ENCODE assay signal across 1 cellular context in the genomic region with DNA sequence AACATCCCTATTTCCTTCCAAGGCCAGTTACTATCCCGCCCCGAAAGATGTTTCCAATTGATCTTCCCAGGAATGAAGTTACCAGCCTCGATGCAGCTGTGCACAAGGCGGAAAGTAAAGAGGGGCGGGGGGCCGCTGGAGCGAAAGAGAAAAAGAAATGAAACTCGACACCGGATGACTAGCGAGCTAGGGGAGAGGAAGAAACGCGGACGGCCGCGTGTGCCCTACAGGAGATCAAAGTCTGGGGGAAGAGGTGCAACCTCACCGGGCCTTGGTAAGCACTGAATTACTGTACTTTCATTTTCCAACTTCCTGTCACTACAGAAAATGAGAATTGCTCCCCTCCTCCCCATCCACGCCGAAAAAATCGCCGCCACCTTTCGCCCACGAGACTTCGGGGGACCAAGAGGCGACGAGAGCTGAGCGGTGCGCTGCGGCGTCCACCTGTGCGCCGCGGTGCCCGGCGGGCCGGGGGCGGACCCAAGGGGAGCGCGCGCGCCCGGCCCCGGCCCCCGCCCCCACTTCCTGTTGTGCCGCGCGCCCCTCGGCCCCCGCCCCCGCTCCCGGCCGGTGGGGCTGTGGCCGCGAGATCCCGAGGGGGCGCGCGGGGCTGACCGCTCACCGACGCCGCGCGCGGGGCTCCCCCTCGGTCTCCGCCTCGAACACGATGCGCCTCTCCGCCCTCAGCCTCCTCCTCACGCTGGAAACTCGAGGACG.
TF ChIP-seq lines count a peak whose summit lies in the region.

No MANE protein-coding gene starts in this region.

TF ChIP-seq in GM12878, 131 proteins besides CTCF, POLR2A, EP300 and RAD21 (continued from another document and continues in another):
- TF ChIP-seq, protein P1, sequence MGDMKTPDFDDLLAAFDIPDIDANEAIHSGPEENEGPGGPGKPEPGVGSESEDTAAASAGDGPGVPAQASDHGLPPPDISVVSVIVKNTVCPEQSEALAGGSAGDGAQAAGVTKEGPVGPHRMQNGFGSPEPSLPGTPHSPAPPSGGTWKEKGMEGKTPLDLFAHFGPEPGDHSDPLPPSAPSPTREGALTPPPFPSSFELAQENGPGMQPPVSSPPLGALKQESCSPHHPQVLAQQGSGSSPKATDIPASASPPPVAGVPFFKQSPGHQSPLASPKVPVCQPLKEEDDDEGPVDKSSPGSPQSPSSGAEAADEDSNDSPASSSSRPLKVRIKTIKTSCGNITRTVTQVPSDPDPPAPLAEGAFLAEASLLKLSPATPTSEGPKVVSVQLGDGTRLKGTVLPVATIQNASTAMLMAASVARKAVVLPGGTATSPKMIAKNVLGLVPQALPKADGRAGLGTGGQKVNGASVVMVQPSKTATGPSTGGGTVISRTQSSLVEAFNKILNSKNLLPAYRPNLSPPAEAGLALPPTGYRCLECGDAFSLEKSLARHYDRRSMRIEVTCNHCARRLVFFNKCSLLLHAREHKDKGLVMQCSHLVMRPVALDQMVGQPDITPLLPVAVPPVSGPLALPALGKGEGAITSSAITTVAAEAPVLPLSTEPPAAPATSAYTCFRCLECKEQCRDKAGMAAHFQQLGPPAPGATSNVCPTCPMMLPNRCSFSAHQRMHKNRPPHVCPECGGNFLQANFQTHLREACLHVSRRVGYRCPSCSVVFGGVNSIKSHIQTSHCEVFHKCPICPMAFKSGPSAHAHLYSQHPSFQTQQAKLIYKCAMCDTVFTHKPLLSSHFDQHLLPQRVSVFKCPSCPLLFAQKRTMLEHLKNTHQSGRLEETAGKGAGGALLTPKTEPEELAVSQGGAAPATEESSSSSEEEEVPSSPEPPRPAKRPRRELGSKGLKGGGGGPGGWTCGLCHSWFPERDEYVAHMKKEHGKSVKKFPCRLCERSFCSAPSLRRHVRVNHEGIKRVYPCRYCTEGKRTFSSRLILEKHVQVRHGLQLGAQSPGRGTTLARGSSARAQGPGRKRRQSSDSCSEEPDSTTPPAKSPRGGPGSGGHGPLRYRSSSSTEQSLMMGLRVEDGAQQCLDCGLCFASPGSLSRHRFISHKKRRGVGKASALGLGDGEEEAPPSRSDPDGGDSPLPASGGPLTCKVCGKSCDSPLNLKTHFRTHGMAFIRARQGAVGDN (IDR thresholded peaks at IDR 0.05): 0 out of 2 replicates have a peak, but pooled peaks have one; percentile 54
- no peak for TF ChIP-seq SUPT20H (IDR thresholded peaks at IDR 0.05; ENCODE audit: borderline replicate concordance, control insufficient read depth, low read depth, low read length)
- peak; percentile 52 for TF ChIP-seq JUNB (IDR thresholded peaks at IDR 0.05)
- no peak for TF ChIP-seq SREBF1 (IDR thresholded peaks at IDR 0.05; ENCODE audit: low read length)
- no peak for TF ChIP-seq SIX5 (IDR thresholded peaks at IDR 0.05; ENCODE audit: low read depth, low read length, severe bottlenecking)
- no peak for TF ChIP-seq RB1 (IDR thresholded peaks at IDR 0.05; ENCODE audit: borderline replicate concordance)
- TF ChIP-seq, protein P2, sequence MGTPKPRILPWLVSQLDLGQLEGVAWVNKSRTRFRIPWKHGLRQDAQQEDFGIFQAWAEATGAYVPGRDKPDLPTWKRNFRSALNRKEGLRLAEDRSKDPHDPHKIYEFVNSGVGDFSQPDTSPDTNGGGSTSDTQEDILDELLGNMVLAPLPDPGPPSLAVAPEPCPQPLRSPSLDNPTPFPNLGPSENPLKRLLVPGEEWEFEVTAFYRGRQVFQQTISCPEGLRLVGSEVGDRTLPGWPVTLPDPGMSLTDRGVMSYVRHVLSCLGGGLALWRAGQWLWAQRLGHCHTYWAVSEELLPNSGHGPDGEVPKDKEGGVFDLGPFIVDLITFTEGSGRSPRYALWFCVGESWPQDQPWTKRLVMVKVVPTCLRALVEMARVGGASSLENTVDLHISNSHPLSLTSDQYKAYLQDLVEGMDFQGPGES (IDR thresholded peaks at IDR 0.05): no peak
- TF ChIP-seq ZBED1 (IDR thresholded peaks at IDR 0.05; ENCODE audit: borderline replicate concordance): peak; percentile 36; the same call in 1 of the 2 replicates
- TF ChIP-seq, protein P3, sequence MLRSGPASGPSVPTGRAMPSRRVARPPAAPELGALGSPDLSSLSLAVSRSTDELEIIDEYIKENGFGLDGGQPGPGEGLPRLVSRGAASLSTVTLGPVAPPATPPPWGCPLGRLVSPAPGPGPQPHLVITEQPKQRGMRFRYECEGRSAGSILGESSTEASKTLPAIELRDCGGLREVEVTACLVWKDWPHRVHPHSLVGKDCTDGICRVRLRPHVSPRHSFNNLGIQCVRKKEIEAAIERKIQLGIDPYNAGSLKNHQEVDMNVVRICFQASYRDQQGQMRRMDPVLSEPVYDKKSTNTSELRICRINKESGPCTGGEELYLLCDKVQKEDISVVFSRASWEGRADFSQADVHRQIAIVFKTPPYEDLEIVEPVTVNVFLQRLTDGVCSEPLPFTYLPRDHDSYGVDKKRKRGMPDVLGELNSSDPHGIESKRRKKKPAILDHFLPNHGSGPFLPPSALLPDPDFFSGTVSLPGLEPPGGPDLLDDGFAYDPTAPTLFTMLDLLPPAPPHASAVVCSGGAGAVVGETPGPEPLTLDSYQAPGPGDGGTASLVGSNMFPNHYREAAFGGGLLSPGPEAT (IDR thresholded peaks at IDR 0.05; ENCODE audit: low read depth): peak; percentile 80
- TF ChIP-seq SMAD5 (IDR thresholded peaks at IDR 0.05; ENCODE audit: low read depth): no peak
- no peak for TF ChIP-seq NFYA (IDR thresholded peaks at IDR 0.05; ENCODE audit: borderline replicate concordance, low read depth, low read length)
- TF ChIP-seq, protein P4, sequence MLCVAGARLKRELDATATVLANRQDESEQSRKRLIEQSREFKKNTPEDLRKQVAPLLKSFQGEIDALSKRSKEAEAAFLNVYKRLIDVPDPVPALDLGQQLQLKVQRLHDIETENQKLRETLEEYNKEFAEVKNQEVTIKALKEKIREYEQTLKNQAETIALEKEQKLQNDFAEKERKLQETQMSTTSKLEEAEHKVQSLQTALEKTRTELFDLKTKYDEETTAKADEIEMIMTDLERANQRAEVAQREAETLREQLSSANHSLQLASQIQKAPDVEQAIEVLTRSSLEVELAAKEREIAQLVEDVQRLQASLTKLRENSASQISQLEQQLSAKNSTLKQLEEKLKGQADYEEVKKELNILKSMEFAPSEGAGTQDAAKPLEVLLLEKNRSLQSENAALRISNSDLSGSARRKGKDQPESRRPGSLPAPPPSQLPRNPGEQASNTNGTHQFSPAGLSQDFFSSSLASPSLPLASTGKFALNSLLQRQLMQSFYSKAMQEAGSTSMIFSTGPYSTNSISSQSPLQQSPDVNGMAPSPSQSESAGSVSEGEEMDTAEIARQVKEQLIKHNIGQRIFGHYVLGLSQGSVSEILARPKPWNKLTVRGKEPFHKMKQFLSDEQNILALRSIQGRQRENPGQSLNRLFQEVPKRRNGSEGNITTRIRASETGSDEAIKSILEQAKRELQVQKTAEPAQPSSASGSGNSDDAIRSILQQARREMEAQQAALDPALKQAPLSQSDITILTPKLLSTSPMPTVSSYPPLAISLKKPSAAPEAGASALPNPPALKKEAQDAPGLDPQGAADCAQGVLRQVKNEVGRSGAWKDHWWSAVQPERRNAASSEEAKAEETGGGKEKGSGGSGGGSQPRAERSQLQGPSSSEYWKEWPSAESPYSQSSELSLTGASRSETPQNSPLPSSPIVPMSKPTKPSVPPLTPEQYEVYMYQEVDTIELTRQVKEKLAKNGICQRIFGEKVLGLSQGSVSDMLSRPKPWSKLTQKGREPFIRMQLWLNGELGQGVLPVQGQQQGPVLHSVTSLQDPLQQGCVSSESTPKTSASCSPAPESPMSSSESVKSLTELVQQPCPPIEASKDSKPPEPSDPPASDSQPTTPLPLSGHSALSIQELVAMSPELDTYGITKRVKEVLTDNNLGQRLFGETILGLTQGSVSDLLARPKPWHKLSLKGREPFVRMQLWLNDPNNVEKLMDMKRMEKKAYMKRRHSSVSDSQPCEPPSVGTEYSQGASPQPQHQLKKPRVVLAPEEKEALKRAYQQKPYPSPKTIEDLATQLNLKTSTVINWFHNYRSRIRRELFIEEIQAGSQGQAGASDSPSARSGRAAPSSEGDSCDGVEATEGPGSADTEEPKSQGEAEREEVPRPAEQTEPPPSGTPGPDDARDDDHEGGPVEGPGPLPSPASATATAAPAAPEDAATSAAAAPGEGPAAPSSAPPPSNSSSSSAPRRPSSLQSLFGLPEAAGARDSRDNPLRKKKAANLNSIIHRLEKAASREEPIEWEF (IDR thresholded peaks at IDR 0.05; ENCODE audit: insufficient replicate concordance, low read depth, low read length): no peak
- no peak for TF ChIP-seq ESRRA (IDR thresholded peaks at IDR 0.05; ENCODE audit: low read length)
- TF ChIP-seq SMAD1 (IDR thresholded peaks at IDR 0.05; ENCODE audit: low read depth, partially characterized antibody): peak; percentile 62
- TF ChIP-seq, protein P5, sequence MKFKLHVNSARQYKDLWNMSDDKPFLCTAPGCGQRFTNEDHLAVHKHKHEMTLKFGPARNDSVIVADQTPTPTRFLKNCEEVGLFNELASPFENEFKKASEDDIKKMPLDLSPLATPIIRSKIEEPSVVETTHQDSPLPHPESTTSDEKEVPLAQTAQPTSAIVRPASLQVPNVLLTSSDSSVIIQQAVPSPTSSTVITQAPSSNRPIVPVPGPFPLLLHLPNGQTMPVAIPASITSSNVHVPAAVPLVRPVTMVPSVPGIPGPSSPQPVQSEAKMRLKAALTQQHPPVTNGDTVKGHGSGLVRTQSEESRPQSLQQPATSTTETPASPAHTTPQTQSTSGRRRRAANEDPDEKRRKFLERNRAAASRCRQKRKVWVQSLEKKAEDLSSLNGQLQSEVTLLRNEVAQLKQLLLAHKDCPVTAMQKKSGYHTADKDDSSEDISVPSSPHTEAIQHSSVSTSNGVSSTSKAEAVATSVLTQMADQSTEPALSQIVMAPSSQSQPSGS (IDR thresholded peaks at IDR 0.05; ENCODE audit: low read length): peak; percentile 74; the same call in 1 of the 2 replicates
- TF ChIP-seq KAT2A (conservative IDR thresholded peaks at IDR 0.05; ENCODE audit: control insufficient read depth, low read depth, low read length): no peak
- TF ChIP-seq ZNF217 (IDR thresholded peaks at IDR 0.05): no peak
- TF ChIP-seq TBL1XR1 (IDR thresholded peaks at IDR 0.05; ENCODE audit: low read depth, low read length): peak; percentile 35; the same call in 1 of the 2 replicates
- 0 out of 2 replicates have a peak, but pooled peaks have one; percentile 36 for TF ChIP-seq CHD1 (IDR thresholded peaks at IDR 0.05; ENCODE audit: low read depth, low read length)
- no peak for TF ChIP-seq YBX1 (IDR thresholded peaks at IDR 0.05)
- TF ChIP-seq, protein P6, sequence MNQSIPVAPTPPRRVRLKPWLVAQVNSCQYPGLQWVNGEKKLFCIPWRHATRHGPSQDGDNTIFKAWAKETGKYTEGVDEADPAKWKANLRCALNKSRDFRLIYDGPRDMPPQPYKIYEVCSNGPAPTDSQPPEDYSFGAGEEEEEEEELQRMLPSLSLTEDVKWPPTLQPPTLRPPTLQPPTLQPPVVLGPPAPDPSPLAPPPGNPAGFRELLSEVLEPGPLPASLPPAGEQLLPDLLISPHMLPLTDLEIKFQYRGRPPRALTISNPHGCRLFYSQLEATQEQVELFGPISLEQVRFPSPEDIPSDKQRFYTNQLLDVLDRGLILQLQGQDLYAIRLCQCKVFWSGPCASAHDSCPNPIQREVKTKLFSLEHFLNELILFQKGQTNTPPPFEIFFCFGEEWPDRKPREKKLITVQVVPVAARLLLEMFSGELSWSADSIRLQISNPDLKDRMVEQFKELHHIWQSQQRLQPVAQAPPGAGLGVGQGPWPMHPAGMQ (IDR thresholded peaks at IDR 0.05; ENCODE audit: borderline replicate concordance): no peak
- no peak for TF ChIP-seq PAX8 (IDR thresholded peaks at IDR 0.05)
- peak; percentile 46; the same call in 1 of the 2 replicates for TF ChIP-seq MTA3 (IDR thresholded peaks at IDR 0.05; ENCODE audit: borderline replicate concordance, low read length)
- peak; percentile 82 for TF ChIP-seq PML (IDR thresholded peaks at IDR 0.05; ENCODE audit: low read length)
- 0 out of 2 replicates have a peak, but pooled peaks have one; percentile 2 for TF ChIP-seq SMC3 (IDR thresholded peaks at IDR 0.05; ENCODE audit: borderline replicate concordance, low read length)
- TF ChIP-seq, protein P7, sequence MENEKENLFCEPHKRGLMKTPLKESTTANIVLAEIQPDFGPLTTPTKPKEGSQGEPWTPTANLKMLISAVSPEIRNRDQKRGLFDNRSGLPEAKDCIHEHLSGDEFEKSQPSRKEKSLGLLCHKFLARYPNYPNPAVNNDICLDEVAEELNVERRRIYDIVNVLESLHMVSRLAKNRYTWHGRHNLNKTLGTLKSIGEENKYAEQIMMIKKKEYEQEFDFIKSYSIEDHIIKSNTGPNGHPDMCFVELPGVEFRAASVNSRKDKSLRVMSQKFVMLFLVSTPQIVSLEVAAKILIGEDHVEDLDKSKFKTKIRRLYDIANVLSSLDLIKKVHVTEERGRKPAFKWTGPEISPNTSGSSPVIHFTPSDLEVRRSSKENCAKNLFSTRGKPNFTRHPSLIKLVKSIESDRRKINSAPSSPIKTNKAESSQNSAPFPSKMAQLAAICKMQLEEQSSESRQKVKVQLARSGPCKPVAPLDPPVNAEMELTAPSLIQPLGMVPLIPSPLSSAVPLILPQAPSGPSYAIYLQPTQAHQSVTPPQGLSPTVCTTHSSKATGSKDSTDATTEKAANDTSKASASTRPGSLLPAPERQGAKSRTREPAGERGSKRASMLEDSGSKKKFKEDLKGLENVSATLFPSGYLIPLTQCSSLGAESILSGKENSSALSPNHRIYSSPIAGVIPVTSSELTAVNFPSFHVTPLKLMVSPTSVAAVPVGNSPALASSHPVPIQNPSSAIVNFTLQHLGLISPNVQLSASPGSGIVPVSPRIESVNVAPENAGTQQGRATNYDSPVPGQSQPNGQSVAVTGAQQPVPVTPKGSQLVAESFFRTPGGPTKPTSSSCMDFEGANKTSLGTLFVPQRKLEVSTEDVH (IDR thresholded peaks at IDR 0.05; ENCODE audit: low read depth, partially characterized antibody): peak; percentile 37
- peak; percentile 68; the same call in 1 of the 2 replicates for TF ChIP-seq CBX5 (IDR thresholded peaks at IDR 0.05; ENCODE audit: low read depth)
- TF ChIP-seq, protein P8, sequence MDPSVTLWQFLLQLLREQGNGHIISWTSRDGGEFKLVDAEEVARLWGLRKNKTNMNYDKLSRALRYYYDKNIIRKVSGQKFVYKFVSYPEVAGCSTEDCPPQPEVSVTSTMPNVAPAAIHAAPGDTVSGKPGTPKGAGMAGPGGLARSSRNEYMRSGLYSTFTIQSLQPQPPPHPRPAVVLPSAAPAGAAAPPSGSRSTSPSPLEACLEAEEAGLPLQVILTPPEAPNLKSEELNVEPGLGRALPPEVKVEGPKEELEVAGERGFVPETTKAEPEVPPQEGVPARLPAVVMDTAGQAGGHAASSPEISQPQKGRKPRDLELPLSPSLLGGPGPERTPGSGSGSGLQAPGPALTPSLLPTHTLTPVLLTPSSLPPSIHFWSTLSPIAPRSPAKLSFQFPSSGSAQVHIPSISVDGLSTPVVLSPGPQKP (IDR thresholded peaks at IDR 0.05; ENCODE audit: low read depth, low read length): no peak
- no peak; the same call in 1 of the 2 replicates for TF ChIP-seq BRCA1 (IDR thresholded peaks at IDR 0.05; ENCODE audit: low read depth, low read length)
- no peak for TF ChIP-seq RELA (IDR thresholded peaks at IDR 0.05; ENCODE audit: borderline replicate concordance, partially characterized antibody)
- no peak for TF ChIP-seq TARDBP (IDR thresholded peaks at IDR 0.05; ENCODE audit: borderline replicate concordance)
- TF ChIP-seq, protein P9, sequence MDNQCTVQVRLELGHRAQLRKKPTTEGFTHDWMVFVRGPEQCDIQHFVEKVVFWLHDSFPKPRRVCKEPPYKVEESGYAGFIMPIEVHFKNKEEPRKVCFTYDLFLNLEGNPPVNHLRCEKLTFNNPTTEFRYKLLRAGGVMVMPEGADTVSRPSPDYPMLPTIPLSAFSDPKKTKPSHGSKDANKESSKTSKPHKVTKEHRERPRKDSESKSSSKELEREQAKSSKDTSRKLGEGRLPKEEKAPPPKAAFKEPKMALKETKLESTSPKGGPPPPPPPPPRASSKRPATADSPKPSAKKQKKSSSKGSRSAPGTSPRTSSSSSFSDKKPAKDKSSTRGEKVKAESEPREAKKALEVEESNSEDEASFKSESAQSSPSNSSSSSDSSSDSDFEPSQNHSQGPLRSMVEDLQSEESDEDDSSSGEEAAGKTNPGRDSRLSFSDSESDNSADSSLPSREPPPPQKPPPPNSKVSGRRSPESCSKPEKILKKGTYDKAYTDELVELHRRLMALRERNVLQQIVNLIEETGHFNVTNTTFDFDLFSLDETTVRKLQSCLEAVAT (IDR thresholded peaks at IDR 0.05): peak; percentile 93
- TF ChIP-seq ATF7 (IDR thresholded peaks at IDR 0.05; ENCODE audit: low read depth): peak; percentile 72
